10 cellular contexts compared by ENCODE assay signal in genomic region chr2:168233166-168233565, GRCh38.
"Had no signal": no experiment of that assay in that cellular context is flagged by ENCODE, and none has a peak within 500 bp of the region (broad histone marks: within the 10 kb centered on the region; RNA-seq: fewer than 3 reads in every experiment).

No MANE protein-coding gene starts in this region.

- H3K36me3 ChIP-seq: breast epithelium, neural progenitor cell had no signal

- H3K4me3 Mint-ChIP-seq: neural progenitor cell, type B pancreatic cell had no signal

- H3K4me1 Mint-ChIP-seq: neural progenitor cell had no signal

- H3K4me3 ChIP-seq: breast epithelium, neural progenitor cell had no signal

- ATAC-seq: esophagus mucosa had no signal

- DNase-seq: activated CD4-positive, alpha-beta T cell treated with anti-CD3 and anti-CD28 coated beads, Interleukin-2, amount 50 U/mL, for 1 hour; activated naive CD4-positive, alpha-beta T cell treated with Interleukin-2 at 50 U/mL for 16 hours; mammary epithelial cell; SHP77 treated with DMSO at 0.1 percent for 48 hours; small intestine had no signal

- H3K27ac ChIP-seq: breast epithelium, neural progenitor cell, parathyroid adenoma had no signal

- H3K9ac ChIP-seq: neural progenitor cell, parathyroid adenoma had no signal

- H3K9me3 ChIP-seq: breast epithelium had no signal

- H3K27ac Mint-ChIP-seq: neural progenitor cell, type B pancreatic cell had no signal

- H3K27me3 Mint-ChIP-seq: type B pancreatic cell had no signal

- H3K27me3 ChIP-seq: breast epithelium, neural progenitor cell had no signal

- H3K4me1 ChIP-seq: breast epithelium, neural progenitor cell, parathyroid adenoma had no signal
